Comparison of ENCODE assay signal across 1 cellular context in genomic region chr7:22718200-22718711, GRCh38.
TF ChIP-seq lines count a peak whose summit lies in the region.

No MANE protein-coding gene starts in this region.

TF ChIP-seq in A549, 52 proteins besides CTCF, POLR2A, EP300 and RAD21 (continued from another document):
- no peak for TF ChIP-seq USF2 (IDR thresholded peaks at IDR 0.05)
- no peak for TF ChIP-seq PHF8 (IDR thresholded peaks at IDR 0.05; ENCODE audit: borderline replicate concordance, low read depth)
- no peak for TF ChIP-seq EHMT2 (IDR thresholded peaks at IDR 0.05; ENCODE audit: low read depth)
- TF ChIP-seq BHLHE40 (IDR thresholded peaks at IDR 0.05; ENCODE audit: low read depth, low read length): no peak
- TF ChIP-seq RNF2 (IDR thresholded peaks at IDR 0.05; ENCODE audit: borderline replicate concordance, low read depth): no peak
- TF ChIP-seq FOXS1 (CRISPR knock-in tag; IDR thresholded peaks at IDR 0.05): peak; percentile 98; the same call in 1 of the 2 replicates
- TF ChIP-seq PBX3 (IDR thresholded peaks at IDR 0.05): no peak
- peak; percentile 75 for TF ChIP-seq GATA3 (IDR thresholded peaks at IDR 0.05; ENCODE audit: borderline replicate concordance)
- TF ChIP-seq BCL3 (IDR thresholded peaks at IDR 0.05): peak; percentile 69; the same call in 1 of the 3 replicates
- TF ChIP-seq KDM1A (IDR thresholded peaks at IDR 0.05; ENCODE audit: low read depth): no peak
- TF ChIP-seq ZSCAN20 (CRISPR knock-in tag; IDR thresholded peaks at IDR 0.05): no peak
- no peak for TF ChIP-seq RCOR1 (IDR thresholded peaks at IDR 0.05; ENCODE audit: low read depth, low read length)
- no peak for TF ChIP-seq REST (IDR thresholded peaks at IDR 0.05)
- no peak for TF ChIP-seq HDAC2 (IDR thresholded peaks at IDR 0.05)
- TF ChIP-seq NFE2L2 (conservative IDR thresholded peaks at IDR 0.05; ENCODE audit: low read length): no peak
- no peak for TF ChIP-seq TP53 (CRISPR knock-in tag; IDR thresholded peaks at IDR 0.05)
- no peak for TF ChIP-seq CHD2 (IDR thresholded peaks at IDR 0.05; ENCODE audit: low read length, partially characterized antibody)
- TF ChIP-seq NR3C1 (IDR thresholded peaks at IDR 0.05): no peak
- no peak for TF ChIP-seq ZFP36 (IDR thresholded peaks at IDR 0.05; ENCODE audit: borderline replicate concordance, partially characterized antibody)
- TF ChIP-seq TFCP2L1 (CRISPR knock-in tag; IDR thresholded peaks at IDR 0.05): no peak
- peak; percentile 46; the same call in 1 of the 2 replicates for TF ChIP-seq ATOH8 (CRISPR knock-in tag; IDR thresholded peaks at IDR 0.05; ENCODE audit: low read depth)
- peak; percentile 74 to 76; a peak in 3 of 5 replicates for TF ChIP-seq JUN (IDR thresholded peaks at IDR 0.05)
- TF ChIP-seq RFX5 (IDR thresholded peaks at IDR 0.05): no peak
- TF ChIP-seq HOXB5 (CRISPR knock-in tag; IDR thresholded peaks at IDR 0.05): no peak
- TF ChIP-seq HMGXB4 (CRISPR knock-in tag; IDR thresholded peaks at IDR 0.05; ENCODE audit: borderline replicate concordance): no peak
- TF ChIP-seq NPAS2 (CRISPR knock-in tag; IDR thresholded peaks at IDR 0.05; ENCODE audit: borderline replicate concordance): no peak
- TF ChIP-seq CEBPB (IDR thresholded peaks at IDR 0.05): peak; percentile 69 to 79; a peak in 3 of 4 replicates
- TF ChIP-seq FOSB (CRISPR knock-in tag; IDR thresholded peaks at IDR 0.05): no peak
- TF ChIP-seq ESRRA (IDR thresholded peaks at IDR 0.05; ENCODE audit: borderline replicate concordance, low read length): no peak
- TF ChIP-seq KDM5A (IDR thresholded peaks at IDR 0.05): no peak
- TF ChIP-seq CHD4 (IDR thresholded peaks at IDR 0.05; ENCODE audit: borderline replicate concordance): no peak
- no peak for TF ChIP-seq ELK1 (IDR thresholded peaks at IDR 0.05; ENCODE audit: low read depth, low read length)
- no peak for TF ChIP-seq CBX2 (IDR thresholded peaks at IDR 0.05; ENCODE audit: borderline replicate concordance, low read depth)
- TF ChIP-seq CBX8 (IDR thresholded peaks at IDR 0.05): no peak
- TF ChIP-seq MYC (IDR thresholded peaks at IDR 0.05; ENCODE audit: borderline replicate concordance, low read length): no peak
- no peak for TF ChIP-seq EHF (CRISPR knock-in tag; IDR thresholded peaks at IDR 0.05)
- no peak for TF ChIP-seq ZNF302 (CRISPR knock-in tag; IDR thresholded peaks at IDR 0.05)
- TF ChIP-seq JUNB (IDR thresholded peaks at IDR 0.05): peak; percentile 88
- TF ChIP-seq FOSL2 (IDR thresholded peaks at IDR 0.05): peak; percentile 90
- peak; percentile 94 for TF ChIP-seq FOSL2 (CRISPR knock-in tag; IDR thresholded peaks at IDR 0.05)
- 0 out of 2 replicates have a peak, but pooled peaks have one; percentile 44 for TF ChIP-seq E2F6 (IDR thresholded peaks at IDR 0.05; ENCODE audit: borderline replicate concordance, low read depth)
- no peak for TF ChIP-seq HOXA7 (CRISPR knock-in tag; IDR thresholded peaks at IDR 0.05)
- peak; percentile 62; the same call in 1 of the 2 replicates for TF ChIP-seq MAX (IDR thresholded peaks at IDR 0.05)
- TF ChIP-seq SREBF2 (IDR thresholded peaks at IDR 0.05): no peak
- TF ChIP-seq MAZ (IDR thresholded peaks at IDR 0.05; ENCODE audit: borderline replicate concordance, low read depth, low read length): no peak
- peak; percentile 36 for TF ChIP-seq MAFK (IDR thresholded peaks at IDR 0.05; ENCODE audit: partially characterized antibody)
